Comparison of ENCODE assay signal across 1 cellular context in the genomic region with DNA sequence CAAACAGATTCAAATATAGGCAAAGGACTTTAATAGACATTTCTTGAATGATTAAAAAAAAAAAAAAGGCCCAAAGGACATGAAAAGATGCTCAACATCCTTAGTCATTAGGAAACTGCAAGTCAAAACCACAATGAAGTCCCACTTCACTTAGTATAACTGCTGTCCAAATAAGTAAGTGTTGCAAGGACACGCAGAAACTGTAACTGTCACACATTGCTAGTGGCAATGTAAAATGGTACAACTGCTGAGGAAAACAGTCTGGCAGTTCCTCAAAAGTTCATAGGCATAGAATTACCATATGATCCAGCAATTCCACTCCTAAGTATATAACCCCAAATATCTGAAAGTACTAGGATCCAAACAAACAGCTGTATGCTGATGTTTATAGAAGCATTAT.
TF ChIP-seq lines count a peak whose summit lies in the region.

No MANE protein-coding gene starts in this region.

TF ChIP-seq in GM12878, 131 proteins besides CTCF, POLR2A, EP300 and RAD21 (continued from another document and continues in another):
- TF ChIP-seq, protein P1, sequence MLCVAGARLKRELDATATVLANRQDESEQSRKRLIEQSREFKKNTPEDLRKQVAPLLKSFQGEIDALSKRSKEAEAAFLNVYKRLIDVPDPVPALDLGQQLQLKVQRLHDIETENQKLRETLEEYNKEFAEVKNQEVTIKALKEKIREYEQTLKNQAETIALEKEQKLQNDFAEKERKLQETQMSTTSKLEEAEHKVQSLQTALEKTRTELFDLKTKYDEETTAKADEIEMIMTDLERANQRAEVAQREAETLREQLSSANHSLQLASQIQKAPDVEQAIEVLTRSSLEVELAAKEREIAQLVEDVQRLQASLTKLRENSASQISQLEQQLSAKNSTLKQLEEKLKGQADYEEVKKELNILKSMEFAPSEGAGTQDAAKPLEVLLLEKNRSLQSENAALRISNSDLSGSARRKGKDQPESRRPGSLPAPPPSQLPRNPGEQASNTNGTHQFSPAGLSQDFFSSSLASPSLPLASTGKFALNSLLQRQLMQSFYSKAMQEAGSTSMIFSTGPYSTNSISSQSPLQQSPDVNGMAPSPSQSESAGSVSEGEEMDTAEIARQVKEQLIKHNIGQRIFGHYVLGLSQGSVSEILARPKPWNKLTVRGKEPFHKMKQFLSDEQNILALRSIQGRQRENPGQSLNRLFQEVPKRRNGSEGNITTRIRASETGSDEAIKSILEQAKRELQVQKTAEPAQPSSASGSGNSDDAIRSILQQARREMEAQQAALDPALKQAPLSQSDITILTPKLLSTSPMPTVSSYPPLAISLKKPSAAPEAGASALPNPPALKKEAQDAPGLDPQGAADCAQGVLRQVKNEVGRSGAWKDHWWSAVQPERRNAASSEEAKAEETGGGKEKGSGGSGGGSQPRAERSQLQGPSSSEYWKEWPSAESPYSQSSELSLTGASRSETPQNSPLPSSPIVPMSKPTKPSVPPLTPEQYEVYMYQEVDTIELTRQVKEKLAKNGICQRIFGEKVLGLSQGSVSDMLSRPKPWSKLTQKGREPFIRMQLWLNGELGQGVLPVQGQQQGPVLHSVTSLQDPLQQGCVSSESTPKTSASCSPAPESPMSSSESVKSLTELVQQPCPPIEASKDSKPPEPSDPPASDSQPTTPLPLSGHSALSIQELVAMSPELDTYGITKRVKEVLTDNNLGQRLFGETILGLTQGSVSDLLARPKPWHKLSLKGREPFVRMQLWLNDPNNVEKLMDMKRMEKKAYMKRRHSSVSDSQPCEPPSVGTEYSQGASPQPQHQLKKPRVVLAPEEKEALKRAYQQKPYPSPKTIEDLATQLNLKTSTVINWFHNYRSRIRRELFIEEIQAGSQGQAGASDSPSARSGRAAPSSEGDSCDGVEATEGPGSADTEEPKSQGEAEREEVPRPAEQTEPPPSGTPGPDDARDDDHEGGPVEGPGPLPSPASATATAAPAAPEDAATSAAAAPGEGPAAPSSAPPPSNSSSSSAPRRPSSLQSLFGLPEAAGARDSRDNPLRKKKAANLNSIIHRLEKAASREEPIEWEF (IDR thresholded peaks at IDR 0.05; ENCODE audit: insufficient replicate concordance, low read depth, low read length), result peak; percentile 51
- TF ChIP-seq BACH1 (IDR thresholded peaks at IDR 0.05; ENCODE audit: borderline replicate concordance), result peak; percentile 68; the same call in 1 of the 2 replicates
- peak; percentile 81; the same call in 1 of the 2 replicates for TF ChIP-seq NBN (IDR thresholded peaks at IDR 0.05)
- no peak for TF ChIP-seq GATAD2B (conservative IDR thresholded peaks at IDR 0.05; ENCODE audit: low read depth)
- no peak for TF ChIP-seq STAT1 (conservative IDR thresholded peaks at IDR 0.05)
- no peak for TF ChIP-seq POLR2AphosphoS5 (IDR thresholded peaks at IDR 0.05; ENCODE audit: low read length)
- no peak for TF ChIP-seq PML (IDR thresholded peaks at IDR 0.05; ENCODE audit: low read length)
- TF ChIP-seq, protein P2, sequence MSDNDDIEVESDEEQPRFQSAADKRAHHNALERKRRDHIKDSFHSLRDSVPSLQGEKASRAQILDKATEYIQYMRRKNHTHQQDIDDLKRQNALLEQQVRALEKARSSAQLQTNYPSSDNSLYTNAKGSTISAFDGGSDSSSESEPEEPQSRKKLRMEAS (IDR thresholded peaks at IDR 0.05; ENCODE audit: low read depth, low read length), result no peak
- TF ChIP-seq ASH2L (IDR thresholded peaks at IDR 0.05; ENCODE audit: borderline replicate concordance, low read depth), result no peak
- TF ChIP-seq BMI1 (IDR thresholded peaks at IDR 0.05; ENCODE audit: borderline replicate concordance), result peak; percentile 20; the same call in 1 of the 2 replicates
- TF ChIP-seq CREM (IDR thresholded peaks at IDR 0.05; ENCODE audit: low read depth), result 0 out of 2 replicates have a peak, but pooled peaks have one; percentile 53
- no peak for TF ChIP-seq ZSCAN29 (IDR thresholded peaks at IDR 0.05)
- TF ChIP-seq TBL1XR1 (IDR thresholded peaks at IDR 0.05; ENCODE audit: low read depth, low read length), result no peak
- TF ChIP-seq, protein P3, sequence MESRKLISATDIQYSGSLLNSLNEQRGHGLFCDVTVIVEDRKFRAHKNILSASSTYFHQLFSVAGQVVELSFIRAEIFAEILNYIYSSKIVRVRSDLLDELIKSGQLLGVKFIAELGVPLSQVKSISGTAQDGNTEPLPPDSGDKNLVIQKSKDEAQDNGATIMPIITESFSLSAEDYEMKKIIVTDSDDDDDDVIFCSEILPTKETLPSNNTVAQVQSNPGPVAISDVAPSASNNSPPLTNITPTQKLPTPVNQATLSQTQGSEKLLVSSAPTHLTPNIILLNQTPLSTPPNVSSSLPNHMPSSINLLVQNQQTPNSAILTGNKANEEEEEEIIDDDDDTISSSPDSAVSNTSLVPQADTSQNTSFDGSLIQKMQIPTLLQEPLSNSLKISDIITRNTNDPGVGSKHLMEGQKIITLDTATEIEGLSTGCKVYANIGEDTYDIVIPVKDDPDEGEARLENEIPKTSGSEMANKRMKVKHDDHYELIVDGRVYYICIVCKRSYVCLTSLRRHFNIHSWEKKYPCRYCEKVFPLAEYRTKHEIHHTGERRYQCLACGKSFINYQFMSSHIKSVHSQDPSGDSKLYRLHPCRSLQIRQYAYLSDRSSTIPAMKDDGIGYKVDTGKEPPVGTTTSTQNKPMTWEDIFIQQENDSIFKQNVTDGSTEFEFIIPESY (IDR thresholded peaks at IDR 0.05), result no peak
- no peak for TF ChIP-seq KLF5 (IDR thresholded peaks at IDR 0.05; ENCODE audit: partially characterized antibody)
- TF ChIP-seq ZNF217 (IDR thresholded peaks at IDR 0.05), result no peak
- TF ChIP-seq, protein P4, sequence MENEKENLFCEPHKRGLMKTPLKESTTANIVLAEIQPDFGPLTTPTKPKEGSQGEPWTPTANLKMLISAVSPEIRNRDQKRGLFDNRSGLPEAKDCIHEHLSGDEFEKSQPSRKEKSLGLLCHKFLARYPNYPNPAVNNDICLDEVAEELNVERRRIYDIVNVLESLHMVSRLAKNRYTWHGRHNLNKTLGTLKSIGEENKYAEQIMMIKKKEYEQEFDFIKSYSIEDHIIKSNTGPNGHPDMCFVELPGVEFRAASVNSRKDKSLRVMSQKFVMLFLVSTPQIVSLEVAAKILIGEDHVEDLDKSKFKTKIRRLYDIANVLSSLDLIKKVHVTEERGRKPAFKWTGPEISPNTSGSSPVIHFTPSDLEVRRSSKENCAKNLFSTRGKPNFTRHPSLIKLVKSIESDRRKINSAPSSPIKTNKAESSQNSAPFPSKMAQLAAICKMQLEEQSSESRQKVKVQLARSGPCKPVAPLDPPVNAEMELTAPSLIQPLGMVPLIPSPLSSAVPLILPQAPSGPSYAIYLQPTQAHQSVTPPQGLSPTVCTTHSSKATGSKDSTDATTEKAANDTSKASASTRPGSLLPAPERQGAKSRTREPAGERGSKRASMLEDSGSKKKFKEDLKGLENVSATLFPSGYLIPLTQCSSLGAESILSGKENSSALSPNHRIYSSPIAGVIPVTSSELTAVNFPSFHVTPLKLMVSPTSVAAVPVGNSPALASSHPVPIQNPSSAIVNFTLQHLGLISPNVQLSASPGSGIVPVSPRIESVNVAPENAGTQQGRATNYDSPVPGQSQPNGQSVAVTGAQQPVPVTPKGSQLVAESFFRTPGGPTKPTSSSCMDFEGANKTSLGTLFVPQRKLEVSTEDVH (IDR thresholded peaks at IDR 0.05; ENCODE audit: low read depth, partially characterized antibody), result no peak
- no peak for TF ChIP-seq FOS (IDR thresholded peaks at IDR 0.05; ENCODE audit: borderline replicate concordance, extremely low read depth, insufficient read length)
- peak; percentile 78; the same call in 1 of the 2 replicates for TF ChIP-seq SPI1 (IDR thresholded peaks at IDR 0.05; ENCODE audit: borderline replicate concordance, insufficient read depth, low read depth, low read length)
- TF ChIP-seq, protein P5, sequence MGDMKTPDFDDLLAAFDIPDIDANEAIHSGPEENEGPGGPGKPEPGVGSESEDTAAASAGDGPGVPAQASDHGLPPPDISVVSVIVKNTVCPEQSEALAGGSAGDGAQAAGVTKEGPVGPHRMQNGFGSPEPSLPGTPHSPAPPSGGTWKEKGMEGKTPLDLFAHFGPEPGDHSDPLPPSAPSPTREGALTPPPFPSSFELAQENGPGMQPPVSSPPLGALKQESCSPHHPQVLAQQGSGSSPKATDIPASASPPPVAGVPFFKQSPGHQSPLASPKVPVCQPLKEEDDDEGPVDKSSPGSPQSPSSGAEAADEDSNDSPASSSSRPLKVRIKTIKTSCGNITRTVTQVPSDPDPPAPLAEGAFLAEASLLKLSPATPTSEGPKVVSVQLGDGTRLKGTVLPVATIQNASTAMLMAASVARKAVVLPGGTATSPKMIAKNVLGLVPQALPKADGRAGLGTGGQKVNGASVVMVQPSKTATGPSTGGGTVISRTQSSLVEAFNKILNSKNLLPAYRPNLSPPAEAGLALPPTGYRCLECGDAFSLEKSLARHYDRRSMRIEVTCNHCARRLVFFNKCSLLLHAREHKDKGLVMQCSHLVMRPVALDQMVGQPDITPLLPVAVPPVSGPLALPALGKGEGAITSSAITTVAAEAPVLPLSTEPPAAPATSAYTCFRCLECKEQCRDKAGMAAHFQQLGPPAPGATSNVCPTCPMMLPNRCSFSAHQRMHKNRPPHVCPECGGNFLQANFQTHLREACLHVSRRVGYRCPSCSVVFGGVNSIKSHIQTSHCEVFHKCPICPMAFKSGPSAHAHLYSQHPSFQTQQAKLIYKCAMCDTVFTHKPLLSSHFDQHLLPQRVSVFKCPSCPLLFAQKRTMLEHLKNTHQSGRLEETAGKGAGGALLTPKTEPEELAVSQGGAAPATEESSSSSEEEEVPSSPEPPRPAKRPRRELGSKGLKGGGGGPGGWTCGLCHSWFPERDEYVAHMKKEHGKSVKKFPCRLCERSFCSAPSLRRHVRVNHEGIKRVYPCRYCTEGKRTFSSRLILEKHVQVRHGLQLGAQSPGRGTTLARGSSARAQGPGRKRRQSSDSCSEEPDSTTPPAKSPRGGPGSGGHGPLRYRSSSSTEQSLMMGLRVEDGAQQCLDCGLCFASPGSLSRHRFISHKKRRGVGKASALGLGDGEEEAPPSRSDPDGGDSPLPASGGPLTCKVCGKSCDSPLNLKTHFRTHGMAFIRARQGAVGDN (IDR thresholded peaks at IDR 0.05), result no peak
- no peak for TF ChIP-seq TAF1 (IDR thresholded peaks at IDR 0.05; ENCODE audit: borderline replicate concordance, low read depth, low read length)
- TF ChIP-seq, protein P6, sequence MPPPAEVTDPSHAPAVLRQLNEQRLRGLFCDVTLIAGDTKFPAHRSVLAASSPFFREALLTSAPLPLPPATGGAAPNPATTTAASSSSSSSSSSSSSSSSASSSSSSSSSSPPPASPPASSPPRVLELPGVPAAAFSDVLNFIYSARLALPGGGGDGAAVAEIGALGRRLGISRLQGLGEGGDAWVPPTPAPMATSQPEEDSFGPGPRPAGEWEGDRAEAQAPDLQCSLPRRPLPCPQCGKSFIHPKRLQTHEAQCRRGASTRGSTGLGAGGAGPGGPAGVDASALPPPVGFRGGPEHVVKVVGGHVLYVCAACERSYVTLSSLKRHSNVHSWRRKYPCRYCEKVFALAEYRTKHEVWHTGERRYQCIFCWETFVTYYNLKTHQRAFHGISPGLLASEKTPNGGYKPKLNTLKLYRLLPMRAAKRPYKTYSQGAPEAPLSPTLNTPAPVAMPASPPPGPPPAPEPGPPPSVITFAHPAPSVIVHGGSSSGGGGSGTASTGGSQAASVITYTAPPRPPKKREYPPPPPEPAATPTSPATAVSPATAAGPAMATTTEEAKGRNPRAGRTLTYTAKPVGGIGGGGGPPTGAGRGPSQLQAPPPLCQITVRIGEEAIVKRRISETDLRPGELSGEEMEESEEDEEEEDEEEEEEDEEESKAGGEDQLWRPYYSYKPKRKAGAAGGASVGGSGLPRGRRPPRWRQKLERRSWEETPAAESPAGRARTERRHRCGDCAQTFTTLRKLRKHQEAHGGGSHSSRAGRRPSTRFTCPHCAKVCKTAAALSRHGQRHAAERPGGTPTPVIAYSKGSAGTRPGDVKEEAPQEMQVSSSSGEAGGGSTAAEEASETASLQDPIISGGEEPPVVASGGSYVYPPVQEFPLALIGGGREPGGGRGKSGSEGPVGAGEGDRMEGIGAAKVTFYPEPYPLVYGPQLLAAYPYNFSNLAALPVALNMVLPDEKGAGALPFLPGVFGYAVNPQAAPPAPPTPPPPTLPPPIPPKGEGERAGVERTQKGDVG (CRISPR knock-in tag; IDR thresholded peaks at IDR 0.05), result no peak
- no peak for TF ChIP-seq CEBPB (IDR thresholded peaks at IDR 0.05; ENCODE audit: borderline replicate concordance in 1 of 2, low read depth in 2 of 2, low read length in 2 of 2)
- 0 out of 2 replicates have a peak, but pooled peaks have one; percentile 14 for TF ChIP-seq TCF12 (IDR thresholded peaks at IDR 0.05; ENCODE audit: low read depth, low read length)
- peak; percentile 61; the same call in 1 of the 2 replicates for TF ChIP-seq EED (IDR thresholded peaks at IDR 0.05; ENCODE audit: low read depth)
- TF ChIP-seq, protein P7, sequence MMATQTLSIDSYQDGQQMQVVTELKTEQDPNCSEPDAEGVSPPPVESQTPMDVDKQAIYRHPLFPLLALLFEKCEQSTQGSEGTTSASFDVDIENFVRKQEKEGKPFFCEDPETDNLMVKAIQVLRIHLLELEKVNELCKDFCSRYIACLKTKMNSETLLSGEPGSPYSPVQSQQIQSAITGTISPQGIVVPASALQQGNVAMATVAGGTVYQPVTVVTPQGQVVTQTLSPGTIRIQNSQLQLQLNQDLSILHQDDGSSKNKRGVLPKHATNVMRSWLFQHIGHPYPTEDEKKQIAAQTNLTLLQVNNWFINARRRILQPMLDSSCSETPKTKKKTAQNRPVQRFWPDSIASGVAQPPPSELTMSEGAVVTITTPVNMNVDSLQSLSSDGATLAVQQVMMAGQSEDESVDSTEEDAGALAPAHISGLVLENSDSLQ (IDR thresholded peaks at IDR 0.05), result no peak
- TF ChIP-seq, protein P8, sequence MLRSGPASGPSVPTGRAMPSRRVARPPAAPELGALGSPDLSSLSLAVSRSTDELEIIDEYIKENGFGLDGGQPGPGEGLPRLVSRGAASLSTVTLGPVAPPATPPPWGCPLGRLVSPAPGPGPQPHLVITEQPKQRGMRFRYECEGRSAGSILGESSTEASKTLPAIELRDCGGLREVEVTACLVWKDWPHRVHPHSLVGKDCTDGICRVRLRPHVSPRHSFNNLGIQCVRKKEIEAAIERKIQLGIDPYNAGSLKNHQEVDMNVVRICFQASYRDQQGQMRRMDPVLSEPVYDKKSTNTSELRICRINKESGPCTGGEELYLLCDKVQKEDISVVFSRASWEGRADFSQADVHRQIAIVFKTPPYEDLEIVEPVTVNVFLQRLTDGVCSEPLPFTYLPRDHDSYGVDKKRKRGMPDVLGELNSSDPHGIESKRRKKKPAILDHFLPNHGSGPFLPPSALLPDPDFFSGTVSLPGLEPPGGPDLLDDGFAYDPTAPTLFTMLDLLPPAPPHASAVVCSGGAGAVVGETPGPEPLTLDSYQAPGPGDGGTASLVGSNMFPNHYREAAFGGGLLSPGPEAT (IDR thresholded peaks at IDR 0.05; ENCODE audit: low read depth), result peak; percentile 81; the same call in 1 of the 2 replicates
- no peak for TF ChIP-seq SIX5 (IDR thresholded peaks at IDR 0.05; ENCODE audit: low read depth, low read length, severe bottlenecking)
- peak; percentile 98 for TF ChIP-seq RUNX3 (IDR thresholded peaks at IDR 0.05; ENCODE audit: low read length)
